Comparison of ENCODE assay signal across 16 cellular contexts in genomic region chr15:66744610-66745279, GRCh38. TPM values are rescaled to one million over a fixed set of nuclear protein-coding genes. Genes with fewer than 3 reads are reported as not detected.
DNase-seq lines count a peak whose midpoint lies in the region; ATAC-seq and TF ChIP-seq lines count a peak whose summit lies in the region.
"Had no signal": no experiment of that assay in that cellular context is flagged by ENCODE, and none has a peak within 500 bp of the region (broad histone marks: within the 10 kb centered on the region; RNA-seq: fewer than 3 reads in every experiment).

No MANE protein-coding gene starts in this region.

- H3K4me1 ChIP-seq in heart right ventricle (peaks cover 17 to 100% (median 66%) of the 10 kb centered on the region in 9 donors), endodermal cell (ENCODE audit: control insufficient read depth, insufficient read depth, low read length) (peaks cover 33% of the 10 kb centered on the region)

- ATAC-seq in heart right ventricle (peak in 1 of 8 donors; percentile 1), Right ventricle myocardium inferior (no peak), GM21390 (IDR thresholded peaks at IDR 0.05; ENCODE audit: unreplicated experiment) (no peak), GM18502 (IDR thresholded peaks at IDR 0.05; ENCODE audit: poor library complexity, unreplicated experiment) (no peak)
- ATAC-seq: effector memory CD8-positive, alpha-beta T cell had no signal

- H3K27ac Mint-ChIP-seq in endodermal cell (peak overlapping the region; percentile 90), nephron (peak overlapping the region; percentile 72 to 89 (median 84))
- H3K27ac Mint-ChIP-seq: effector memory CD8-positive, alpha-beta T cell had no signal

- H3K4me1 Mint-ChIP-seq in endodermal cell (peaks cover 62% of the 10 kb centered on the region), nephron (peaks cover 70% of the 10 kb centered on the region)

- 63 to 76% methylated on average over 4 of the region's 4 CpGs for WGBS in heart right ventricle, 2 donors
- WGBS in endodermal cell (ENCODE audit: insufficient coverage in 1 of 2, insufficient read length in 1 of 2), 2 experiments: 78 to 86% methylated on average over 3 to 4 of the region's 4 CpGs

- H3K36me3 ChIP-seq in heart right ventricle (no peaks in the 10 kb centered on the region), endodermal cell (ENCODE audit: control insufficient read depth, insufficient read depth, low read length) (peaks cover 68% of the 10 kb centered on the region)
- H3K36me3 ChIP-seq: HAP-1 had no signal

- H3K9me3 ChIP-seq in heart right ventricle (no peaks in the 10 kb centered on the region), endodermal cell (ENCODE audit: control insufficient read depth, low read length) (no peaks in the 10 kb centered on the region)
- H3K9me3 ChIP-seq: HAP-1 had no signal

- H3K27ac ChIP-seq in heart right ventricle: peak overlapping the region in 9 of 10 donors; percentile 36 to 87 (median 63)
- no peak overlapping the region for H3K27ac ChIP-seq in endodermal cell (ENCODE audit: low read depth, low read length)

- H3K9ac ChIP-seq in endodermal cell (ENCODE audit: extremely low read depth, low read length, poor library complexity, severe bottlenecking): no peak overlapping the region

- H3K27me3 ChIP-seq in heart right ventricle: no peaks in the 10 kb centered on the region
- no peaks in the 10 kb centered on the region for H3K27me3 ChIP-seq in endodermal cell (ENCODE audit: control insufficient read depth, insufficient read depth, low read length, poor library complexity, severe bottlenecking)

- intact Hi-C loops in heart right ventricle (cut with DNase I): no loop called here
- intact Hi-C loops in Right ventricle myocardium inferior (cut with DNase I): no loop called here

- H3K36me3 Mint-ChIP-seq in endodermal cell (ENCODE audit: low read depth): peaks cover 51% of the 10 kb centered on the region
- peaks cover 3% of the 10 kb centered on the region for H3K36me3 Mint-ChIP-seq in nephron (ENCODE audit: low read depth)

- H3K4me3 ChIP-seq in heart right ventricle (no peak overlapping the region), endodermal cell (ENCODE audit: low read length) (no peak overlapping the region)
- H3K4me3 ChIP-seq: HAP-1 had no signal

- DNase-seq in heart right ventricle: no peak
- DNase-seq in Right ventricle myocardium inferior (ENCODE audit: missing footprints): no peak
- no peak for DNase-seq in endodermal cell
- DNase-seq in SKM-1 treated with dmso at 0.1 percent for 144 hours (lab: John Stamatoyannopoulos, UW; ENCODE audit: unreplicated experiment): no peak
- DNase-seq in RPMI8226: no peak
- DNase-seq: ACHN; activated CD4-positive, CD25-positive, alpha-beta regulatory T cell; activated T-cell treated with anti-CD3 and anti-CD28 coated beads for 4 hours; anterior cingulate cortex; effector memory CD8-positive, alpha-beta T cell; hippocampal formation; NCI-H1417 had no signal

- H3K9me3 Mint-ChIP-seq in endodermal cell (no peaks in the 10 kb centered on the region), nephron (no peaks in the 10 kb centered on the region)
- H3K9me3 Mint-ChIP-seq: effector memory CD8-positive, alpha-beta T cell had no signal

- H3K4me3 Mint-ChIP-seq in endodermal cell (peak overlapping the region; percentile 25), nephron (no peak overlapping the region)
- H3K4me3 Mint-ChIP-seq: effector memory CD8-positive, alpha-beta T cell had no signal

- H3K27me3 Mint-ChIP-seq in endodermal cell (ENCODE audit: insufficient read depth) (no peaks in the 10 kb centered on the region), nephron (ENCODE audit: low read depth) (no peaks in the 10 kb centered on the region)

- TF ChIP-seq CTCF in heart right ventricle (IDR thresholded peaks at IDR 0.05) (no peak), endodermal cell (conservative IDR thresholded peaks at IDR 0.05) (peak; percentile 50), nephron (IDR thresholded peaks at IDR 0.05; ENCODE audit: unreplicated experiment in 3 of 3) (no peak)

RNA-seq across cellular contexts. Expression of gene SMAD6, which starts 42.7 kb away (rescaled TPM):
- total RNA-seq in heart right ventricle (10 to 100 TPM; 12.2 to 43.4 (median 20.6) TPM), Right ventricle myocardium inferior (16.2 TPM), endodermal cell (100 to 1,000 TPM; 190 to 213 TPM)
- 10 to 100 TPM in 1 of 2 donors, 1 to 10 TPM in 1; 6.6 to 19.5 TPM for polyA plus RNA-seq in heart right ventricle
- 16.0 TPM for polyA plus RNA-seq in endodermal cell (2013, experiment 1 of 2)
- polyA plus RNA-seq in endodermal cell (2013, experiment 2 of 2): 17.3 TPM

Comparison
In these comparisons a context has a peak if more than half of its experiments do, and no peak if none do; other contexts are left out.
1. RNA of gene SMAD6, which starts 42.7 kb away (total RNA-seq): 190 to 213 TPM in endodermal cell; 12.2 to 43.4 TPM in heart right ventricle and 16.2 TPM in Right ventricle myocardium inferior (single experiment); every median in the first group is over 4 times any median in the second.